ENCODE assay signal across 34 cellular contexts in the genomic region with DNA sequence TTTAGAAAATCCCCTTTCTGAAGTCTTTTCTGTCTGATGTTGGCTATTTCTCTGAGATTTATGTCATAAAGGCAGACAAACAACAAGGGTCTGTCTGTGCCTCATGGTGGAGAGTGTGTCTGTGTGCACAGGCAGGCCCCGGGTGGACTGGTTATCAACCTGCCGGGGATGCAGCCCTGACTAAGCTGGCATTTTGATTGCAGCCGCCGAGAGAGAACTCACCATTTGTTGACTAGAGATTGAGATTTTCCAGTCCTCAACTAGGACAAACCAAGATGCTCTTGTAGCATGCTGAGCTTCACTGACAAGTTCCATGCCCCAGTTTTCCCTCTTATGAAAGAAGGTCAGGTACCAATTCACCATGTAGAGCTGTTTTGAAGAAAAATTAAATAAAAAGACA.
"Had no signal": no experiment of that assay in that cellular context is flagged by ENCODE, and none has a peak within 500 bp of the region (broad histone marks: within the 10 kb centered on the region; RNA-seq: fewer than 3 reads in every experiment).

No MANE protein-coding gene starts in this region.

- DNase-seq: Karpas-422, Kasumi-1, KG1, MG63, MM.1S, MV-4-11, NCI-H1048, NCI-H1092, NCI-H1092 treated with DMSO at 0.1 percent for 48 hours, NCI-H1105, NCI-H1105 treated with DMSO at 0.1 percent for 48 hours, NCI-H1417, NCI-H1417 treated with DMSO at 0.1 percent for 48 hours, NCI-H1436, NCI-H1436 treated with DMSO at 0.1 percent for 48 hours, NCI-H146, NCI-H1694, NCI-H1694 treated with DMSO at 0.1 percent for 48 hours, NCI-H187, NCI-H187 treated with DMSO at 0.1 percent for 48 hours, NCI-H1930, NCI-H2029, NCI-H2029 treated with DMSO at 0.1 percent for 48 hours, NCI-H2081, NCI-H2081 treated with DMSO at 0.1 percent for 48 hours, NCI-H2107, NCI-H2171, NCI-H2171 treated with DMSO at 0.1 percent for 48 hours, NCI-H2227 treated with DMSO at 0.1 percent for 48 hours, NCI-H226, NCI-H345, NCI-H446, NCI-H446 treated with DMSO at 0.1 percent for 48 hours had no signal

- H3K27me3 ChIP-seq: MG63 had no signal

- H3K4me3 ChIP-seq: MG63 had no signal

- H3K27ac ChIP-seq: KMS-11 had no signal

- H3K9me3 ChIP-seq: MG63 had no signal

- H3K36me3 ChIP-seq: MG63 had no signal
